Comparison of ENCODE assay signal across 27 cellular contexts in the genomic region with DNA sequence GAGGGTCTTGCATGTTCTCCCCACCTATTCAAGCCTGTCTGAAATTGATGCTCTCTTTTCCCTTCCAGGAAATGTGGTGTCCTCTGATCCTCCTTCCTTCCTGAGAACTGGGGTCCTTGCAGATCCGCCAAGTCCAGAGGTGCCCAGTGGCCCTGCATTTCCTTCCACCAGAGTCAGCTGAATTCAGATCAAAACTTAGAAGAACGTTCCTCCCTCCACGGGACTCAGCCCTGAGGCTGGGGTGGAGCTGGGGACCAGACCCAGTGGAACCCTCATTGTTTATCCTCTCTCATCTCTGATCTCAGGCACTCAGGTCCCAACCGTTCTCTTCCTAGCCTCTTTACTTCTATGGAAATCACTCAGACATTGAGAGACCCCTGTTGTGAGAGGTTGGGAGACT.
"Had no signal": no experiment of that assay in that cellular context is flagged by ENCODE, and none has a peak within 500 bp of the region (broad histone marks: within the 10 kb centered on the region; RNA-seq: fewer than 3 reads in every experiment).

No MANE protein-coding gene starts in this region.

- H3K36me3 Mint-ChIP-seq: activated naive CD4-positive, alpha-beta T cell treated with anti-CD3 and anti-CD28 coated beads, Interleukin-2, amount 50 U/mL, for 72 hours; activated naive CD8-positive, alpha-beta T cell treated with anti-CD3 and anti-CD28 coated beads, Interleukin-2, amount 10 ng/mL, durations not matched to agents 7 days and 5 days; brain had no signal

- H3K27me3 ChIP-seq: ascending aorta, breast epithelium, colonic mucosa had no signal

- DNase-seq: activated CD4-positive, alpha-beta memory T cell treated with anti-CD3 and anti-CD28 coated beads, Interleukin-2, amount 10 ng/mL, durations not matched to agents 7 days and 5 days; activated CD4-positive, alpha-beta T cell treated with anti-CD3 and anti-CD28 coated beads for 1 hour; activated CD4-positive, alpha-beta T cell treated with anti-CD3 and anti-CD28 coated beads for 4 hours; activated CD4-positive, alpha-beta T cell treated with anti-CD3 and anti-CD28 coated beads, Interleukin-2, amount 10 ng/mL, durations not matched to agents 7 days and 5 days; activated CD4-positive, alpha-beta T cell treated with anti-CD3 and anti-CD28 coated beads, Interleukin-2, amount 50 U/mL, for 4 hours; activated effector memory CD4-positive, alpha-beta T cell treated with anti-CD3 and anti-CD28 coated beads, Interleukin-2, amount 50 U/mL, for 16 hours; activated naive CD4-positive, alpha-beta T cell treated with anti-CD3 and anti-CD28 coated beads for 36 hours; activated naive CD8-positive, alpha-beta T cell treated with anti-CD3 and anti-CD28 coated beads, Interleukin-2, amount 10 ng/mL, durations not matched to agents 7 days and 5 days; activated T-cell treated with anti-CD3 and anti-CD28 coated beads, Interleukin-2, amount 50 U/mL, for 1 hour; activated T-cell treated with anti-CD3 and anti-CD28 coated beads, Interleukin-2, amount 50 U/mL, for 48 hours; central memory CD4-positive, alpha-beta T cell; cerebellar nuclear complex; colonic mucosa; effector CD8-positive, alpha-beta T cell; foreskin fibroblast; head of caudate nucleus; T-helper 2 cell had no signal

- FAIRE-seq: frontal cortex had no signal

- H3K4me3 ChIP-seq: ascending aorta, breast epithelium, cardiac muscle cell, colonic mucosa had no signal

- H3K27ac Mint-ChIP-seq: activated CD4-positive, alpha-beta memory T cell treated with anti-CD3 and anti-CD28 coated beads, Interleukin-2, amount 10 ng/mL, durations not matched to agents 7 days and 5 days; activated CD4-positive, alpha-beta T cell treated with anti-CD3 and anti-CD28 coated beads, Interleukin-2, amount 10 ng/mL, durations not matched to agents 7 days and 5 days; activated naive CD4-positive, alpha-beta T cell treated with anti-CD3 and anti-CD28 coated beads for 36 hours; activated naive CD8-positive, alpha-beta T cell treated with anti-CD3 and anti-CD28 coated beads, Interleukin-2, amount 10 ng/mL, durations not matched to agents 7 days and 5 days; activated T-helper 1 cell treated with anti-CD3 and anti-CD28 coated beads, Interleukin-12 subunit alpha, Interleukin-12 subunit beta, Interleukin-2, Interleukin-4 antibody, amounts not matched to agents 30 ng/mL and 10 ng/mL and 1 ng/mL, durations not matched to agents 14 hours and 24 hours and 36 hours; activated T-helper 2 cell treated with anti-CD3 and anti-CD28 coated beads, Interferon-gamma antibody, Interleukin-2, Interleukin-4, amounts not matched to agents 10 μg/mL and 5 μg/mL and 100 μg/mL, durations not matched to agents 14 hours and 24 hours and 36 hours; WTC11 had no signal

- H3K4me1 ChIP-seq: ascending aorta, breast epithelium, colonic mucosa had no signal

- H3K4me3 Mint-ChIP-seq: activated CD4-positive, alpha-beta memory T cell treated with anti-CD3 and anti-CD28 coated beads, Interleukin-2, amount 10 ng/mL, durations not matched to agents 7 days and 5 days; activated CD4-positive, alpha-beta T cell treated with anti-CD3 and anti-CD28 coated beads, Interleukin-2, amount 10 ng/mL, durations not matched to agents 7 days and 5 days; activated naive CD4-positive, alpha-beta T cell treated with anti-CD3 and anti-CD28 coated beads for 36 hours; activated naive CD8-positive, alpha-beta T cell treated with anti-CD3 and anti-CD28 coated beads, Interleukin-2, amount 10 ng/mL, durations not matched to agents 7 days and 5 days; activated T-helper 1 cell treated with anti-CD3 and anti-CD28 coated beads, Interleukin-12 subunit alpha, Interleukin-12 subunit beta, Interleukin-2, Interleukin-4 antibody, amounts not matched to agents 30 ng/mL and 10 ng/mL and 1 ng/mL, durations not matched to agents 14 hours and 24 hours and 36 hours; brain; WTC11 had no signal

- H3K9me3 Mint-ChIP-seq: activated CD4-positive, alpha-beta memory T cell treated with anti-CD3 and anti-CD28 coated beads, Interleukin-2, amount 10 ng/mL, durations not matched to agents 7 days and 5 days; activated CD4-positive, alpha-beta T cell treated with anti-CD3 and anti-CD28 coated beads, Interleukin-2, amount 10 ng/mL, durations not matched to agents 7 days and 5 days; activated naive CD4-positive, alpha-beta T cell treated with anti-CD3 and anti-CD28 coated beads for 36 hours; activated naive CD8-positive, alpha-beta T cell treated with anti-CD3 and anti-CD28 coated beads, Interleukin-2, amount 10 ng/mL, durations not matched to agents 7 days and 5 days; activated T-helper 1 cell treated with anti-CD3 and anti-CD28 coated beads, Interleukin-12 subunit alpha, Interleukin-12 subunit beta, Interleukin-2, Interleukin-4 antibody, amounts not matched to agents 30 ng/mL and 10 ng/mL and 1 ng/mL, durations not matched to agents 14 hours and 24 hours and 36 hours; activated T-helper 2 cell treated with anti-CD3 and anti-CD28 coated beads, Interferon-gamma antibody, Interleukin-2, Interleukin-4, amounts not matched to agents 10 μg/mL and 5 μg/mL and 100 μg/mL, durations not matched to agents 14 hours and 24 hours and 36 hours had no signal

- H3K27ac ChIP-seq: ascending aorta, breast epithelium, cardiac muscle cell, colonic mucosa, VCaP had no signal

- H3K27me3 Mint-ChIP-seq: activated CD4-positive, alpha-beta T cell treated with anti-CD3 and anti-CD28 coated beads, Interleukin-2, amount 10 ng/mL, durations not matched to agents 7 days and 5 days; activated naive CD8-positive, alpha-beta T cell treated with anti-CD3 and anti-CD28 coated beads, Interleukin-2, amount 10 ng/mL, durations not matched to agents 7 days and 5 days had no signal

- H3K9me3 ChIP-seq: ascending aorta, breast epithelium, colonic mucosa had no signal

- H3K36me3 ChIP-seq: ascending aorta, breast epithelium, cardiac muscle cell, colonic mucosa had no signal

- H3K4me1 Mint-ChIP-seq: activated CD4-positive, alpha-beta memory T cell treated with anti-CD3 and anti-CD28 coated beads, Interleukin-2, amount 10 ng/mL, durations not matched to agents 7 days and 5 days; activated CD4-positive, alpha-beta T cell treated with anti-CD3 and anti-CD28 coated beads, Interleukin-2, amount 10 ng/mL, durations not matched to agents 7 days and 5 days; activated naive CD8-positive, alpha-beta T cell treated with anti-CD3 and anti-CD28 coated beads, Interleukin-2, amount 10 ng/mL, durations not matched to agents 7 days and 5 days; WTC11 had no signal
